ENCODE assay signal across 1 cellular context in the genomic region with DNA sequence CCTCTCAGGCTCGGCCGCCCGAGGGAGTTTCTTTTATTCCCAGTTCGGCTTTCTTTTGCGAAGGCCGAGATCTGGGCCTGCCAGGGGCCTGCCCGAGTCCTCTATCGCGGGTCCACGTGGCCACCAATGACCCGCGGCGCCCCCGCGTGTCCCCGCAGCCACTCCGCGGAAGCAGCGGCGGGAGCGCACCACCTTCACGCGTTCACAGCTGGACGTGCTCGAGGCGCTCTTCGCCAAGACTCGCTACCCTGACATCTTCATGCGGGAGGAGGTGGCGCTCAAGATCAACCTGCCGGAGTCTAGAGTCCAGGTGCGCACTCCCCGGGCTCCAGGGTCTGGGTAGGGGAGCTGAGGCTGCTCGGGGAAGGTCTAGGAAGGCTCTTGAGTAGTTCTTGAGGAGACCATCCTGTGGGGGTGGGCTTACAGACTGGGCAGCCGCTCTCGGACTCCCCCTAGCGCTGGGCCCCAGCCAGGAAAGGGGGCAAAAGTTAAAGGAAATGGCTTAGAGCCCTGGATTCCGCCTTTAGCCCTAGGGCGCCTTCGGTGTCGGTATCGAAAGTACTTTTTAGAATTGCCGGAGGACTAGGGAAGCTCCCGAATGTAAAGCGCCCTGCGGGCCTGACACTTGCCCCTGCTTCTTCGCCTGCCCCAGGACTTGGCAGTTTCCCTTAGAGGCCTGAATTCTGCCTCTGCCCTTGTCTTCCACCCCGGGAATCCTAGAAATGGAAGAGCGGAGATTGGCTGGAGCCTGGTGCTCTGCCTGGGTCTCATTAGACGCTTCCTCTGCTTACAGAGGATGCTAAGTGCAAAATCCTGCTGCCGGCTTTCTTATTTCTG.
TF ChIP-seq lines count a peak whose summit lies in the region.

No MANE protein-coding gene starts in this region.

TF ChIP-seq in GM23338, 12 proteins besides CTCF, POLR2A, EP300 and RAD21 (continued from another document):
- TF ChIP-seq ZNF462 (CRISPR knock-in tag; IDR thresholded peaks at IDR 0.05) (peak; percentile 67), ZNF331 (CRISPR knock-in tag; IDR thresholded peaks at IDR 0.05; ENCODE audit: low read depth) (peak; percentile 32; the same call in 1 of the 2 replicates), ZNF114 (CRISPR knock-in tag; IDR thresholded peaks at IDR 0.05) (no peak), EZH2 (IDR thresholded peaks at IDR 0.05; ENCODE audit: low read depth, unreplicated experiment) (peak; percentile 22), CREB1 (CRISPR knock-in tag; IDR thresholded peaks at IDR 0.05; ENCODE audit: low read depth) (peak; percentile 40; the same call in 1 of the 2 replicates), JUNB (IDR thresholded peaks at IDR 0.05; ENCODE audit: unreplicated experiment) (no peak), EZH2phosphoT487 (IDR thresholded peaks at IDR 0.05; ENCODE audit: unreplicated experiment) (no peak)
- TF ChIP-seq, protein P1, sequence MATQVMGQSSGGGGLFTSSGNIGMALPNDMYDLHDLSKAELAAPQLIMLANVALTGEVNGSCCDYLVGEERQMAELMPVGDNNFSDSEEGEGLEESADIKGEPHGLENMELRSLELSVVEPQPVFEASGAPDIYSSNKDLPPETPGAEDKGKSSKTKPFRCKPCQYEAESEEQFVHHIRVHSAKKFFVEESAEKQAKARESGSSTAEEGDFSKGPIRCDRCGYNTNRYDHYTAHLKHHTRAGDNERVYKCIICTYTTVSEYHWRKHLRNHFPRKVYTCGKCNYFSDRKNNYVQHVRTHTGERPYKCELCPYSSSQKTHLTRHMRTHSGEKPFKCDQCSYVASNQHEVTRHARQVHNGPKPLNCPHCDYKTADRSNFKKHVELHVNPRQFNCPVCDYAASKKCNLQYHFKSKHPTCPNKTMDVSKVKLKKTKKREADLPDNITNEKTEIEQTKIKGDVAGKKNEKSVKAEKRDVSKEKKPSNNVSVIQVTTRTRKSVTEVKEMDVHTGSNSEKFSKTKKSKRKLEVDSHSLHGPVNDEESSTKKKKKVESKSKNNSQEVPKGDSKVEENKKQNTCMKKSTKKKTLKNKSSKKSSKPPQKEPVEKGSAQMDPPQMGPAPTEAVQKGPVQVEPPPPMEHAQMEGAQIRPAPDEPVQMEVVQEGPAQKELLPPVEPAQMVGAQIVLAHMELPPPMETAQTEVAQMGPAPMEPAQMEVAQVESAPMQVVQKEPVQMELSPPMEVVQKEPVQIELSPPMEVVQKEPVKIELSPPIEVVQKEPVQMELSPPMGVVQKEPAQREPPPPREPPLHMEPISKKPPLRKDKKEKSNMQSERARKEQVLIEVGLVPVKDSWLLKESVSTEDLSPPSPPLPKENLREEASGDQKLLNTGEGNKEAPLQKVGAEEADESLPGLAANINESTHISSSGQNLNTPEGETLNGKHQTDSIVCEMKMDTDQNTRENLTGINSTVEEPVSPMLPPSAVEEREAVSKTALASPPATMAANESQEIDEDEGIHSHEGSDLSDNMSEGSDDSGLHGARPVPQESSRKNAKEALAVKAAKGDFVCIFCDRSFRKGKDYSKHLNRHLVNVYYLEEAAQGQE (IDR thresholded peaks at IDR 0.05; ENCODE audit: unreplicated experiment) = no peak
TF ChIP-seq in GM23338: peak in this region for 5.
